Comparison of ENCODE assay signal across 19 cellular contexts in the genomic region with DNA sequence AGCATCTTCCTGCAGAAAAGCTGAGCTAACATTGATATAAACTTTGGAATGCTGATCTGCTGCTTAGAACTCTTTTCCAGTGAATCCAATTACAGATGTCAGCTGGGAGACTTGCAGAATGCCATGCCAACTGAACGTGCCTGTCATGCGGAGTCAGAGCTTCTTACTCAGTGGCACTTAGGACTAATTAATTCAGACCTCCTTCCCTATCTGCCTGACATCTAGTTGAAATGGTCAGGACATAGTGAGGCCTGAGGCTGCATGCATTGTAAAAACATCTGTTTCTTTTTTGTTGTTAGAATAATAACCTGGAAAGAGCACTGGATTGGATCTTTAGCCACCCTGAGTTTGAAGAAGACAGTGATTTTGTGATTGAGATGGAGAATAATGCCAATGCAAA.
"Had no signal": no experiment of that assay in that cellular context is flagged by ENCODE, and none has a peak within 500 bp of the region (broad histone marks: within the 10 kb centered on the region; RNA-seq: fewer than 3 reads in every experiment).

No MANE protein-coding gene starts in this region.

- H3K9me3 Mint-ChIP-seq: activated CD8-positive, alpha-beta T cell treated with anti-CD3 and anti-CD28 coated beads for 36 hours; activated T-cell treated with anti-CD3 and anti-CD28 coated beads, Interleukin-2, amount 50 U/mL, for 24 hours; nephron; T-helper 2 cell treated with Interferon-gamma antibody and Interleukin-4, amounts not matched to agents 5 μg/mL and 100 μg/mL, for 36 hours had no signal

- ATAC-seq: activated CD8-positive, alpha-beta T cell treated with anti-CD3 and anti-CD28 coated beads for 36 hours; esophagus mucosa; stimulated activated naive CD8-positive, alpha-beta T cell treated with anti-CD3 and anti-CD28 coated beads, Interleukin-15, Interleukin-2, amounts not matched to agents 100 U/mL and 50 U/mL, for 24 hours had no signal

- H3K27ac ChIP-seq: hepatocyte, tibial artery had no signal

- H3K79me2 ChIP-seq: hepatocyte had no signal

- H3K4me3 Mint-ChIP-seq: activated CD8-positive, alpha-beta T cell treated with anti-CD3 and anti-CD28 coated beads for 36 hours; activated T-cell treated with anti-CD3 and anti-CD28 coated beads, Interleukin-2, amount 50 U/mL, for 24 hours; nephron; T-helper 2 cell treated with Interferon-gamma antibody and Interleukin-4, amounts not matched to agents 5 μg/mL and 100 μg/mL, for 36 hours had no signal

- H3K4me1 ChIP-seq: tibial artery had no signal

- H3K4me2 ChIP-seq: hepatocyte had no signal

- H3K27me3 ChIP-seq: hepatocyte, tibial artery had no signal

- H3K27me3 Mint-ChIP-seq: activated CD8-positive, alpha-beta T cell treated with anti-CD3 and anti-CD28 coated beads for 36 hours; activated T-cell treated with anti-CD3 and anti-CD28 coated beads, Interleukin-2, amount 50 U/mL, for 24 hours had no signal

- H3K4me3 ChIP-seq: hepatocyte, tibial artery had no signal

- H3K27ac Mint-ChIP-seq: activated CD8-positive, alpha-beta T cell treated with anti-CD3 and anti-CD28 coated beads for 36 hours; activated T-cell treated with anti-CD3 and anti-CD28 coated beads, Interleukin-2, amount 50 U/mL, for 24 hours; nephron; T-helper 2 cell treated with Interferon-gamma antibody and Interleukin-4, amounts not matched to agents 5 μg/mL and 100 μg/mL, for 36 hours had no signal

- DNase-seq: activated CD4-positive, alpha-beta T cell treated with anti-CD3 and anti-CD28 coated beads for 48 hours; activated CD4-positive, CD25-positive, alpha-beta regulatory T cell; activated CD8-positive, alpha-beta T cell treated with anti-CD3 and anti-CD28 coated beads for 36 hours; activated effector memory CD4-positive, alpha-beta T cell treated with Interleukin-2 at 50 U/mL for 16 hours; activated naive CD4-positive, alpha-beta T cell treated with anti-CD3 and anti-CD28 coated beads, Interleukin-2, amount 50 U/mL, for 16 hours; activated T-cell treated with anti-CD3 and anti-CD28 coated beads, Interleukin-2, amount 50 U/mL, for 24 hours; aorta; cerebellar nuclear complex; cortex of kidney; midbrain; occipital lobe; stimulated activated CD4-positive, alpha-beta T cell treated with anti-CD3 and anti-CD28 coated beads, Interleukin-2, amount 100 ng/mL, for 24 hours; stimulated activated naive CD8-positive, alpha-beta T cell treated with anti-CD3 and anti-CD28 coated beads, Interleukin-15, Interleukin-2, amounts not matched to agents 100 U/mL and 50 U/mL, for 24 hours; substantia nigra; tibial artery had no signal

- H2AFZ ChIP-seq: hepatocyte had no signal

- H3K9me3 ChIP-seq: tibial artery had no signal

- H3K4me1 Mint-ChIP-seq: nephron had no signal
